13 cellular contexts compared by ENCODE assay signal in genomic region chr11:21622995-21623394, GRCh38.
"Had no signal": no experiment of that assay in that cellular context is flagged by ENCODE, and none has a peak within 500 bp of the region (broad histone marks: within the 10 kb centered on the region; RNA-seq: fewer than 3 reads in every experiment).

No MANE protein-coding gene starts in this region.

- H3K4me3 ChIP-seq: hepatocyte, left ventricle myocardium inferior, tibial artery had no signal

- ATAC-seq: naive thymus-derived CD8-positive, alpha-beta T cell; stimulated activated memory B cell treated with anti-CD40 and anti-IgM and Interleukin-4, amounts not matched to agents 10 μg/mL and 1 μg/mL and 100 μg/mL, for 72 hours had no signal

- H3K4me1 ChIP-seq: left ventricle myocardium inferior, parathyroid adenoma, tibial artery had no signal

- H3K27me3 ChIP-seq: hepatocyte, tibial artery had no signal

- DNase-seq: activated CD4-positive, alpha-beta T cell treated with anti-CD3 and anti-CD28 coated beads for 1 hour; activated CD4-positive, alpha-beta T cell treated with anti-CD3 and anti-CD28 coated beads, Interleukin-2, amount 50 U/mL, for 48 hours; activated naive CD4-positive, alpha-beta T cell treated with anti-CD3 and anti-CD28 coated beads, Interleukin-2, amount 50 U/mL, for 16 hours; activated T-cell treated with anti-CD3 and anti-CD28 coated beads, Interleukin-2, amount 50 U/mL, for 1 hour; left ventricle myocardium inferior; mesenchymal stem cell; naive thymus-derived CD8-positive, alpha-beta T cell; stimulated activated CD4-positive, alpha-beta T cell treated with anti-CD3 and anti-CD28 coated beads, Interleukin-2, amount 100 ng/mL, for 48 hours; T1000; tibial artery had no signal

- H3K36me3 ChIP-seq: left ventricle myocardium inferior, tibial artery had no signal

- H3K27ac ChIP-seq: hepatocyte, left ventricle myocardium inferior, parathyroid adenoma, tibial artery had no signal

- H3K9me3 ChIP-seq: left ventricle myocardium inferior, tibial artery had no signal
